Comparison of ENCODE assay signal across 17 cellular contexts in the genomic region with DNA sequence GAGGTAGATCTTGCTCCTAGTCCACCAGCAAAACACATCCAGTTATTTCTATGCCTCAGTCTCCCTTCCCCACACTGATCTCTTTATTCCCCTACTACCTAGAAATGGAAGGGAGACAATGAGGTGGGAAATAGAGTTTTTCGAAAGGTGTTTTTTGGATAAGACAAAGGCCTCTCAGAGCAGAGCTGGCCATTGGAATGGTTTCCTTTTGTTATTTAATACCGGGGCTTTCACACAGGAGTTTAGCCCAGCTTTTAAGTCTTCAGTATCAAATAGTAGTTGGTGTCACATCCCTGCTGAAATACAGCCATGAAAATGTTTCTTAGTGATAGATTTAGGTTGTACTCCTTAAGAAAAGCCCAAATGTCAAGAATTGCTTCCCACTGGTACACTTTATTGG.
DNase-seq lines count a peak whose midpoint lies in the region; ATAC-seq and TF ChIP-seq lines count a peak whose summit lies in the region.
"Had no signal": no experiment of that assay in that cellular context is flagged by ENCODE, and none has a peak within 500 bp of the region (broad histone marks: within the 10 kb centered on the region; RNA-seq: fewer than 3 reads in every experiment).

No MANE protein-coding gene starts in this region.

- H3K4me1 Mint-ChIP-seq in glutamatergic neuron (ENCODE audit: low read depth, unreplicated experiment), result peaks cover 75% of the 10 kb centered on the region
- H3K4me1 Mint-ChIP-seq: CD4-positive, alpha-beta memory T cell had no signal

- intact Hi-C loops in right lobe of liver (cut with DNase I), result no loop called here

- no peak overlapping the region for H3K4me3 Mint-ChIP-seq in glutamatergic neuron (ENCODE audit: unreplicated experiment)
- H3K4me3 Mint-ChIP-seq: CD4-positive, alpha-beta memory T cell; HFFc6 had no signal

- DNase-seq in H7 (peak; percentile 69), RPMI8226 (peak; percentile 0), glutamatergic neuron (no peak), left lobe of liver (ENCODE audit: low spot score) (peak; percentile 2), G401 (ENCODE audit: low spot score) (no peak), right lobe of liver (no peak), HEK293T (ENCODE audit: extremely low spot score) (no peak), NCI-H69 (lab: John Stamatoyannopoulos, UW) (no peak)
- DNase-seq: C1 segment of cervical spinal cord; Calu3; CD4-positive, alpha-beta memory T cell; COR-L47; DMS53; DMS79 treated with DMSO at 0.1 percent for 48 hours; GM23248; HFFc6 had no signal

- peak overlapping the region; percentile 8 for H3K27ac Mint-ChIP-seq in glutamatergic neuron (ENCODE audit: unreplicated experiment)
- H3K27ac Mint-ChIP-seq: CD4-positive, alpha-beta memory T cell; HFFc6 had no signal

- peaks cover 23% of the 10 kb centered on the region for H3K9me3 Mint-ChIP-seq in glutamatergic neuron (ENCODE audit: unreplicated experiment)

- peaks cover 0 to 9% (median 0%) of the 10 kb centered on the region in 4 donors for H3K4me1 ChIP-seq in right lobe of liver

- POLR2A ChIA-PET in HEK293T (lab: Yijun Ruan, JAX), result no interaction called here

- WGBS in right lobe of liver (ENCODE audit: insufficient coverage, low coverage, low lambda C conversion rate, missing lambda C conversion rate), result 59% methylated on average over 2 of the region's 2 CpGs

- in situ Hi-C loops in G401 (cut with HindIII; ENCODE audit: low sequenced_read_pairs), result no loop called here

- TF ChIP-seq POLR2A in right lobe of liver (IDR thresholded peaks at IDR 0.05), result no peak

- no peak overlapping the region for H3K27ac ChIP-seq in right lobe of liver
- H3K27ac ChIP-seq: GM23248 had no signal

- H3K4me3 ChIP-seq in H7 (ENCODE audit: insufficient read depth, low read depth, low read length) (no peak overlapping the region), right lobe of liver (no peak overlapping the region)
- H3K4me3 ChIP-seq: GM23248 had no signal

- CTCF ChIA-PET in HEK293T (lab: Yijun Ruan, JAX), result no interaction called here

- no peaks in the 10 kb centered on the region for H3K36me3 ChIP-seq in H7 (replicated peaks; ENCODE audit: control insufficient read depth, insufficient read depth, low read length)
- no peaks in the 10 kb centered on the region for H3K36me3 ChIP-seq in right lobe of liver

- H3K27me3 ChIP-seq in H7 (ENCODE audit: control insufficient read depth, insufficient read depth, low read length) (no peaks in the 10 kb centered on the region; the same call in 1 of the 2 replicates), right lobe of liver (no peaks in the 10 kb centered on the region)

- peaks cover 19% of the 10 kb centered on the region for H3K27me3 Mint-ChIP-seq in glutamatergic neuron (ENCODE audit: unreplicated experiment)

- H3K9me3 ChIP-seq in right lobe of liver, result no peaks in the 10 kb centered on the region

- ATAC-seq in left lobe of liver (no peak), right lobe of liver (no peak)
- ATAC-seq: HCT116 had no signal

- TF ChIP-seq CTCF in glutamatergic neuron (IDR thresholded peaks at IDR 0.05; ENCODE audit: partially characterized antibody, unreplicated experiment) (no peak), right lobe of liver (IDR thresholded peaks at IDR 0.05) (no peak)

- peaks cover 8% of the 10 kb centered on the region for H3K36me3 Mint-ChIP-seq in glutamatergic neuron (ENCODE audit: unreplicated experiment)
- H3K36me3 Mint-ChIP-seq: CD4-positive, alpha-beta memory T cell had no signal

TF ChIP-seq in HEK293T, 16 proteins besides CTCF, POLR2A, EP300 and RAD21:
- TF ChIP-seq FOXA1 (IDR thresholded peaks at IDR 0.05) (no peak), SUZ12 (IDR thresholded peaks at IDR 0.05) (no peak), FOXK2 (IDR thresholded peaks at IDR 0.05) (no peak), L3MBTL2 (conservative IDR thresholded peaks at IDR 0.05) (no peak), ARNT (IDR thresholded peaks at IDR 0.05) (no peak)

Comparison
In these comparisons a context has a peak if more than half of its experiments do, and no peak if none do; other contexts are left out.
1. DNase-seq: peak in H7 (single experiment), RPMI8226 (single experiment) and left lobe of liver (single experiment); none in glutamatergic neuron (single experiment), G401 (single experiment), right lobe of liver (0 of 3), HEK293T (single experiment) and NCI-H69 (single experiment).